Comparison of ENCODE assay signal across 1 cellular context in the genomic region with DNA sequence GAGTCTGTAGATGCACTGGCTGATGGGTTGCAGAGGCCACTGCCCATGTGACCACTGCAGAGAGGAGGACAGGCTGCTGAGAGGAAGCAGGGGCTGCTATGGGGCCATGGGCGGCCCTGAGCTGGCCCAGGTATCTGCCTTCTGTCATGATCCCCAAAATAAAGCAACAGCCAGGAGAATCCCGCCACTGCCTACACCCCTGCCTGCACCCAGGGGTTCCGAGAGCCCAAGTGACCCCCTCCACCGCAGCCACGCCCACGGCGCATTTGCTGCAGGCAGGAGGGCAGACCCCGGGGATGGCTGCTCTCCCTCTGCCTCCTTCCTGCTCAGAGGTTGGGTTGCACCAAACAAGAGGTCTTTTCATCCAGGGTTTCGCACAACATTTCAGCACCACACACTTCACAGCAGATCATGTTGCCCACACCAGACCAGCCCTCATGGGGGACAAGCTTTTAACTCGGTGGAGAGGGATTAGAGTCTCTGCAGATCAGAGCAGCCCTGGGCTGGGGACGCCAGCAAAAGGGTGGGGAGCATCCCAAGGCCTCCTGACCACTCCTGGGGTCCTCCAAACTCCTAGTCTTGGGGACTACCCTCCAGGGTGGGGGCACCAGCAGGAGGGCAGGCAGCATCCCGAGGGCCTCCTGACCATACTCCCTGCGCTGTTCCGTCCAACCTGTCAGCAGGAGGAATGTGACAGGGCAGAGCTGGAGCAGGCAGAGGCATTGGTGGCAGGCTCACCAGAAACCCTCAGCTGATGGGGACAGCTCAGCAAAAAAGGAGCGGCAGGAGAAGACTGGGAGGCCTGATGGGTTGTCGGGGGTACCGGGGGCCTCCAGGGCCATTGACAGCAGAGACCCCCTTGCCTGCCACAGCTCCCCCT.
TF ChIP-seq lines count a peak whose summit lies in the region.

No MANE protein-coding gene starts in this region.

TF ChIP-seq in SK-N-SH treated with all-trans-retinoic acid at 6 μM for 48 hours, 23 proteins besides CTCF, POLR2A, EP300 and RAD21 (continued from another document):
- TF ChIP-seq, protein P1, sequence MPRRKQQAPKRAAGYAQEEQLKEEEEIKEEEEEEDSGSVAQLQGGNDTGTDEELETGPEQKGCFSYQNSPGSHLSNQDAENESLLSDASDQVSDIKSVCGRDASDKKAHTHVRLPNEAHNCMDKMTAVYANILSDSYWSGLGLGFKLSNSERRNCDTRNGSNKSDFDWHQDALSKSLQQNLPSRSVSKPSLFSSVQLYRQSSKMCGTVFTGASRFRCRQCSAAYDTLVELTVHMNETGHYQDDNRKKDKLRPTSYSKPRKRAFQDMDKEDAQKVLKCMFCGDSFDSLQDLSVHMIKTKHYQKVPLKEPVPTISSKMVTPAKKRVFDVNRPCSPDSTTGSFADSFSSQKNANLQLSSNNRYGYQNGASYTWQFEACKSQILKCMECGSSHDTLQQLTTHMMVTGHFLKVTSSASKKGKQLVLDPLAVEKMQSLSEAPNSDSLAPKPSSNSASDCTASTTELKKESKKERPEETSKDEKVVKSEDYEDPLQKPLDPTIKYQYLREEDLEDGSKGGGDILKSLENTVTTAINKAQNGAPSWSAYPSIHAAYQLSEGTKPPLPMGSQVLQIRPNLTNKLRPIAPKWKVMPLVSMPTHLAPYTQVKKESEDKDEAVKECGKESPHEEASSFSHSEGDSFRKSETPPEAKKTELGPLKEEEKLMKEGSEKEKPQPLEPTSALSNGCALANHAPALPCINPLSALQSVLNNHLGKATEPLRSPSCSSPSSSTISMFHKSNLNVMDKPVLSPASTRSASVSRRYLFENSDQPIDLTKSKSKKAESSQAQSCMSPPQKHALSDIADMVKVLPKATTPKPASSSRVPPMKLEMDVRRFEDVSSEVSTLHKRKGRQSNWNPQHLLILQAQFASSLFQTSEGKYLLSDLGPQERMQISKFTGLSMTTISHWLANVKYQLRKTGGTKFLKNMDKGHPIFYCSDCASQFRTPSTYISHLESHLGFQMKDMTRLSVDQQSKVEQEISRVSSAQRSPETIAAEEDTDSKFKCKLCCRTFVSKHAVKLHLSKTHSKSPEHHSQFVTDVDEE (CRISPR knock-in tag; IDR thresholded peaks at IDR 0.05): no peak
- no peak for TF ChIP-seq ZC3H10 (CRISPR knock-in tag; IDR thresholded peaks at IDR 0.05)
- no peak for TF ChIP-seq RARB (CRISPR knock-in tag; IDR thresholded peaks at IDR 0.05)
- TF ChIP-seq ZFP3 (CRISPR knock-in tag; IDR thresholded peaks at IDR 0.05): no peak
- TF ChIP-seq ZNF8 (CRISPR knock-in tag; IDR thresholded peaks at IDR 0.05): no peak
- TF ChIP-seq SNAI2 (CRISPR knock-in tag; IDR thresholded peaks at IDR 0.05): no peak
- TF ChIP-seq, protein P2, sequence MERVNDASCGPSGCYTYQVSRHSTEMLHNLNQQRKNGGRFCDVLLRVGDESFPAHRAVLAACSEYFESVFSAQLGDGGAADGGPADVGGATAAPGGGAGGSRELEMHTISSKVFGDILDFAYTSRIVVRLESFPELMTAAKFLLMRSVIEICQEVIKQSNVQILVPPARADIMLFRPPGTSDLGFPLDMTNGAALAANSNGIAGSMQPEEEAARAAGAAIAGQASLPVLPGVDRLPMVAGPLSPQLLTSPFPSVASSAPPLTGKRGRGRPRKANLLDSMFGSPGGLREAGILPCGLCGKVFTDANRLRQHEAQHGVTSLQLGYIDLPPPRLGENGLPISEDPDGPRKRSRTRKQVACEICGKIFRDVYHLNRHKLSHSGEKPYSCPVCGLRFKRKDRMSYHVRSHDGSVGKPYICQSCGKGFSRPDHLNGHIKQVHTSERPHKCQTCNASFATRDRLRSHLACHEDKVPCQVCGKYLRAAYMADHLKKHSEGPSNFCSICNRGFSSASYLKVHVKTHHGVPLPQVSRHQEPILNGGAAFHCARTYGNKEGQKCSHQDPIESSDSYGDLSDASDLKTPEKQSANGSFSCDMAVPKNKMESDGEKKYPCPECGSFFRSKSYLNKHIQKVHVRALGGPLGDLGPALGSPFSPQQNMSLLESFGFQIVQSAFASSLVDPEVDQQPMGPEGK (CRISPR knock-in tag; IDR thresholded peaks at IDR 0.05; ENCODE audit: borderline replicate concordance): no peak
- TF ChIP-seq ESRRG (CRISPR knock-in tag; IDR thresholded peaks at IDR 0.05): no peak
- TF ChIP-seq ZNF565 (CRISPR knock-in tag; conservative IDR thresholded peaks at IDR 0.05; ENCODE audit: low read depth): no peak
